Comparison of ENCODE assay signal across 12 cellular contexts in the genomic region with DNA sequence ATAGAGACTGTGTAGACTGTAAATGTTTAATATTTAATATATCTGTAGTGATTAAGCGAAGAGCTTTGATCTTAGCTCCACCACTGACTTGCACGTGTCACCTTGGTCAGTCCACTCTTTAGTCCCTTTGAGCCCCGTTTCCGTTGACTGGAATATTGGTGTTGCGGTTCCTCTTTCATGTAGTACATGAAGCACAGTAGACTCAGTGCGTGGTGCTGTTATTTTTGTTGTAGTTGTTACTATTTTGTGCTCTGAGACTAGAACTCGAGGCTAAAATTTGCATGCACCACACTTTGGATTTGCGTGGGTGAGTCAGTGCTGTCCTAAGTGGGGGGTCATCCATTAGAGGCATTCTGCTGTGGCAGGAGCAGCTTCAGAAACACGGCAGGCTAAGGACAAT.
DNase-seq lines count a peak whose midpoint lies in the region; ATAC-seq and TF ChIP-seq lines count a peak whose summit lies in the region.
"Had no signal": no experiment of that assay in that cellular context is flagged by ENCODE, and none has a peak within 500 bp of the region (broad histone marks: within the 10 kb centered on the region; RNA-seq: fewer than 3 reads in every experiment).

No MANE protein-coding gene starts in this region.

- no peak overlapping the region for H3K4me3 ChIP-seq in hepatocyte
- H3K4me3 ChIP-seq in CD8-positive, alpha-beta T cell (ENCODE audit: low read depth, low read length), result no peak overlapping the region
- H3K4me3 ChIP-seq: smooth muscle cell had no signal

- no peak overlapping the region for H3K4me2 ChIP-seq in hepatocyte
- H3K4me2 ChIP-seq: smooth muscle cell had no signal

- DNase-seq in germinal center (ENCODE audit: low spot score) (peak; percentile 40), hepatocyte (ENCODE audit: low spot score) (no peak), foreskin keratinocyte (no peak), posterior cingulate gyrus (no peak)
- DNase-seq in CD8-positive, alpha-beta T cell, result no peak
- DNase-seq: activated effector memory CD4-positive, alpha-beta T cell treated with Interleukin-2 at 50 U/mL for 16 hours; NCI-H774 had no signal

- ATAC-seq in GM18870 (IDR thresholded peaks at IDR 0.05; ENCODE audit: unreplicated experiment) (peak; percentile 59), GM21723 (IDR thresholded peaks at IDR 0.05; ENCODE audit: unreplicated experiment) (peak; percentile 62), HG03280 (IDR thresholded peaks at IDR 0.05; ENCODE audit: unreplicated experiment) (peak; percentile 50), foreskin keratinocyte (no peak)
- no peak for ATAC-seq in CD8-positive, alpha-beta T cell
- ATAC-seq: stimulated activated effector memory CD8-positive, alpha-beta T cell treated with anti-CD3 and anti-CD28 coated beads, Interleukin-12 subunit alpha, Interleukin-12 subunit beta, amount 100 ng/mL, for 72 hours had no signal

- H3K27ac Mint-ChIP-seq in CD8-positive, alpha-beta T cell, result no peak overlapping the region
- H3K27ac Mint-ChIP-seq: stimulated activated effector memory CD8-positive, alpha-beta T cell treated with anti-CD3 and anti-CD28 coated beads, Interleukin-12 subunit alpha, Interleukin-12 subunit beta, amount 100 ng/mL, for 72 hours had no signal

- no peaks in the 10 kb centered on the region for H3K9me2 ChIP-seq in hepatocyte (replicated peaks; ENCODE audit: insufficient read depth)

- CTCF ChIA-PET in CD8-positive, alpha-beta T cell (lab: Charles Lee), result no interaction called here

- no peaks in the 10 kb centered on the region for H4K20me1 ChIP-seq in hepatocyte (ENCODE audit: insufficient read depth, poor library complexity, severe bottlenecking)

- H3K9me3 ChIP-seq in hepatocyte (ENCODE audit: low read depth), result no peaks in the 10 kb centered on the region
- no peaks in the 10 kb centered on the region for H3K9me3 ChIP-seq in CD8-positive, alpha-beta T cell (ENCODE audit: low read length)

- H3K4me3 Mint-ChIP-seq in CD8-positive, alpha-beta T cell, result no peak overlapping the region
- H3K4me3 Mint-ChIP-seq: stimulated activated effector memory CD8-positive, alpha-beta T cell treated with anti-CD3 and anti-CD28 coated beads, Interleukin-12 subunit alpha, Interleukin-12 subunit beta, amount 100 ng/mL, for 72 hours had no signal

- H3K4me1 Mint-ChIP-seq in CD8-positive, alpha-beta T cell (ENCODE audit: low read depth), result peaks cover 1% of the 10 kb centered on the region

- H3K36me3 Mint-ChIP-seq in CD8-positive, alpha-beta T cell, result no peaks in the 10 kb centered on the region
- H3K36me3 Mint-ChIP-seq: stimulated activated effector memory CD8-positive, alpha-beta T cell treated with anti-CD3 and anti-CD28 coated beads, Interleukin-12 subunit alpha, Interleukin-12 subunit beta, amount 100 ng/mL, for 72 hours had no signal

- H3K79me2 ChIP-seq in hepatocyte, result no peaks in the 10 kb centered on the region

- no peak overlapping the region for H2AFZ ChIP-seq in hepatocyte

- no peaks in the 10 kb centered on the region for H3K36me3 ChIP-seq in hepatocyte (replicated peaks; ENCODE audit: insufficient read depth, low read depth)
- H3K36me3 ChIP-seq in CD8-positive, alpha-beta T cell (ENCODE audit: insufficient read depth, low read length), result no peaks in the 10 kb centered on the region

- H3K27me3 Mint-ChIP-seq in CD8-positive, alpha-beta T cell (ENCODE audit: low read depth), result peaks cover 2% of the 10 kb centered on the region

- H3K27ac ChIP-seq in hepatocyte (no peak overlapping the region), foreskin keratinocyte (no peak overlapping the region)
- H3K27ac ChIP-seq in CD8-positive, alpha-beta T cell (ENCODE audit: low read depth, low read length), result no peak overlapping the region

- no peak for TF ChIP-seq CTCF in hepatocyte (IDR thresholded peaks at IDR 0.05; ENCODE audit: poor library complexity)
- no peak for TF ChIP-seq CTCF in foreskin keratinocyte (conservative IDR thresholded peaks at IDR 0.05)
- no peak for TF ChIP-seq CTCF in CD8-positive, alpha-beta T cell (IDR thresholded peaks at IDR 0.05)

- intact Hi-C loops in CD8-positive, alpha-beta T cell (cut with DNase I, micrococcal nuclease), result no loop called here
- intact Hi-C loops in posterior cingulate gyrus (cut with DNase I), result no loop called here

- H3K9me3 Mint-ChIP-seq in CD8-positive, alpha-beta T cell, result no peaks in the 10 kb centered on the region
- H3K9me3 Mint-ChIP-seq: stimulated activated effector memory CD8-positive, alpha-beta T cell treated with anti-CD3 and anti-CD28 coated beads, Interleukin-12 subunit alpha, Interleukin-12 subunit beta, amount 100 ng/mL, for 72 hours had no signal

- H3K27me3 ChIP-seq in hepatocyte, result no peaks in the 10 kb centered on the region
- no peaks in the 10 kb centered on the region for H3K27me3 ChIP-seq in foreskin keratinocyte
- H3K27me3 ChIP-seq in CD8-positive, alpha-beta T cell (ENCODE audit: insufficient read depth, low read length), result no peaks in the 10 kb centered on the region

- POLR2A ChIA-PET in CD8-positive, alpha-beta T cell (lab: Charles Lee), result no interaction called here

- H3K4me1 ChIP-seq in hepatocyte (ENCODE audit: insufficient read depth) (no peaks in the 10 kb centered on the region), foreskin keratinocyte (no peaks in the 10 kb centered on the region)
- no peaks in the 10 kb centered on the region for H3K4me1 ChIP-seq in CD8-positive, alpha-beta T cell (ENCODE audit: insufficient read depth, low read length)

- 91% methylated on average over 9 of the region's 9 CpGs for WGBS in hepatocyte (ENCODE audit: low lambda C conversion rate, missing lambda C conversion rate)

Comparison
In these comparisons a context has a peak if more than half of its experiments do, and no peak if none do; other contexts are left out.
1. ATAC-seq: peak in GM18870 (single experiment), GM21723 (single experiment) and HG03280 (single experiment); none in foreskin keratinocyte (single experiment) and CD8-positive, alpha-beta T cell (single experiment).